1 cellular context compared by ENCODE assay signal in genomic region chr3:85939026-85939616, GRCh38.
TF ChIP-seq lines count a peak whose summit lies in the region.

No MANE protein-coding gene starts in this region.

TF ChIP-seq in GM23338, 12 proteins besides CTCF, POLR2A, EP300 and RAD21 (continued from another document):
- TF ChIP-seq ZNF462 (CRISPR knock-in tag; IDR thresholded peaks at IDR 0.05) (no peak), STAT1 (IDR thresholded peaks at IDR 0.05; ENCODE audit: unreplicated experiment) (no peak)
